ENCODE assay signal across 9 cellular contexts in the genomic region with DNA sequence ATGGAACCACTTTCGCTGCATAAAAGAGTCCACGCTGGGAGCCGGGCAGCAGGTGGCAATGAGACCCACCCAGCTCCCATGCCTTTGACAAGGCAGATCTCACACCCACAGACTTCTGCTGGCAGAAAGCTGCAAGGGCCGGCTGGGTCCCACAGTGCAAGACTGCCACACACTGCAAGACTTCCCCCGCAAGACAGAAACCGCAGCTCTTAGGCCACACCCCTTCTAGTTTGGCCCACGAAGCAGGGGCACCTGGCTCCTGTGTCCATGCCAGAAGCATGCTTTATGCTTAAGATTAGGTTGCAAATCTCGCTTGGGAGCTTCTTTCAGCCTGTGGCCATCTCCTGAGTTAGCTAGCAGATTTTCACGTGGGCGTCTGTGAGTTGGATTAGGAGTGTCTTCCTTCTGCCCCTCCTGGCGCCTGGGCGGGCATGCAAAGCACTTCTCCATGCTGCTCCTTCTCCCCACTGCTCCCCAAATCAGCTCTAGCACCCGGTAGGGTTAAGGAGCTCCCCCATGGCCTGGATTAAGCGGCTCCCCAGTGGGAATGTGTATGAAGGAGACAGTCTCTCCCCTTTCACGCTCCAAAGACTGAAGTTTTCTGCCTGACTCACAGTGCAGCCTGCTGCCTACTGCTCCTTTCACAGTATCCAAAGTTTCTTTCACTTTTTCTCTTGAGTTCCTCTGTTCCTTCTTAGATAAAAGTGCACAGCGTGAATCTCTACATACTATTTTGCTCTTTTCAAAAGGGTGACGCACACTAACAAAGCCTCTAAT. TPM values are rescaled to one million over a fixed set of nuclear protein-coding genes. Genes with fewer than 3 reads are reported as not detected.
DNase-seq lines count a peak whose midpoint lies in the region; ATAC-seq and TF ChIP-seq lines count a peak whose summit lies in the region.
"Had no signal": no experiment of that assay in that cellular context is flagged by ENCODE, and none has a peak within 500 bp of the region (broad histone marks: within the 10 kb centered on the region; RNA-seq: fewer than 3 reads in every experiment).

No MANE protein-coding gene starts in this region.

- H3K27me3 Mint-ChIP-seq in activated naive CD4-positive, alpha-beta T cell treated with anti-CD3 and anti-CD28 coated beads, Interleukin-2, amount 10 ng/mL, durations not matched to agents 7 days and 5 days: no peaks in the 10 kb centered on the region
- H3K27me3 Mint-ChIP-seq in CD4-positive, alpha-beta memory T cell: peaks cover 0 to 2% of the 10 kb centered on the region in 2 donors

- intact Hi-C loops in Right ventricle myocardium superior (cut with DNase I): no loop called here
- intact Hi-C loops in sigmoid colon (cut with DNase I): no loop called here
- intact Hi-C loops in CD4-positive, alpha-beta memory T cell (cut with micrococcal nuclease): no loop called here

- POLR2A ChIA-PET in CD4-positive, alpha-beta memory T cell (lab: Charles Lee; ENCODE audit: partially characterized antibody): no interaction called here

- peaks cover 9% of the 10 kb centered on the region for H3K9me3 Mint-ChIP-seq in activated naive CD4-positive, alpha-beta T cell treated with anti-CD3 and anti-CD28 coated beads, Interleukin-2, amount 10 ng/mL, durations not matched to agents 7 days and 5 days
- H3K9me3 Mint-ChIP-seq in CD4-positive, alpha-beta memory T cell: peaks cover 0 to 20% (median 8%) of the 10 kb centered on the region in 8 donors

- WGBS in sigmoid colon, 2 donors: 59 to 64% methylated on average over 17 of the region's 17 CpGs

- TF ChIP-seq CTCF in RWPE2 (IDR thresholded peaks at IDR 0.05; ENCODE audit: poor library complexity, severe bottlenecking) (no peak), sigmoid colon (IDR thresholded peaks at IDR 0.05) (no peak)

- peaks cover 8% of the 10 kb centered on the region for H3K9me3 ChIP-seq in RWPE2 (ENCODE audit: severe bottlenecking)
- no peaks in the 10 kb centered on the region for H3K9me3 ChIP-seq in sigmoid colon
- no peaks in the 10 kb centered on the region for H3K9me3 ChIP-seq in CD4-positive, alpha-beta memory T cell (ENCODE audit: control insufficient read depth in 1 of 2, low read length in 2 of 2)

- H3K27me3 ChIP-seq in RWPE2 (ENCODE audit: insufficient read depth, poor library complexity, severe bottlenecking) (no peaks in the 10 kb centered on the region), sigmoid colon (no peaks in the 10 kb centered on the region)
- H3K27me3 ChIP-seq in CD4-positive, alpha-beta memory T cell (ENCODE audit: insufficient read depth, low read length): no peaks in the 10 kb centered on the region

- no peaks in the 10 kb centered on the region for H3K36me3 ChIP-seq in RWPE2 (ENCODE audit: low read depth)
- H3K36me3 ChIP-seq in sigmoid colon: no peaks in the 10 kb centered on the region
- no peaks in the 10 kb centered on the region for H3K36me3 ChIP-seq in CD4-positive, alpha-beta memory T cell (ENCODE audit: insufficient read depth, low read length)

- H3K27ac ChIP-seq in RWPE2 (ENCODE audit: poor library complexity, severe bottlenecking) (peak overlapping the region; percentile 66), sigmoid colon (peak overlapping the region; percentile 12 to 49 (median 40))
- no peak overlapping the region for H3K27ac ChIP-seq in CD4-positive, alpha-beta memory T cell (ENCODE audit: low read depth, low read length)

- no peaks in the 10 kb centered on the region for H3K4me1 Mint-ChIP-seq in activated naive CD4-positive, alpha-beta T cell treated with anti-CD3 and anti-CD28 coated beads, Interleukin-2, amount 10 ng/mL, durations not matched to agents 7 days and 5 days
- H3K4me1 Mint-ChIP-seq in CD4-positive, alpha-beta memory T cell: no peaks in the 10 kb centered on the region

- ATAC-seq in GM18505 (IDR thresholded peaks at IDR 0.05; ENCODE audit: unreplicated experiment): peak; percentile 79
- peak; percentile 73 for ATAC-seq in RWPE2 (ENCODE audit: low read depth)
- peak; percentile 60 for ATAC-seq in Right ventricle myocardium superior (ENCODE audit: poor library complexity)
- ATAC-seq in GM18861 (IDR thresholded peaks at IDR 0.05; ENCODE audit: unreplicated experiment): no peak

- H3K4me3 Mint-ChIP-seq in activated naive CD4-positive, alpha-beta T cell treated with anti-CD3 and anti-CD28 coated beads, Interleukin-2, amount 10 ng/mL, durations not matched to agents 7 days and 5 days: no peak overlapping the region
- H3K4me3 Mint-ChIP-seq in CD4-positive, alpha-beta memory T cell: peak overlapping the region in 2 of 8 donors; percentile 51 to 54

- no peaks in the 10 kb centered on the region for H3K36me3 Mint-ChIP-seq in activated naive CD4-positive, alpha-beta T cell treated with anti-CD3 and anti-CD28 coated beads, Interleukin-2, amount 10 ng/mL, durations not matched to agents 7 days and 5 days
- no peaks in the 10 kb centered on the region for H3K36me3 Mint-ChIP-seq in CD4-positive, alpha-beta memory T cell

- TF ChIP-seq EP300 in sigmoid colon (IDR thresholded peaks at IDR 0.05): no peak

- H3K4me1 ChIP-seq in RWPE2 (ENCODE audit: insufficient read depth, poor library complexity, severe bottlenecking) (peaks cover 15% of the 10 kb centered on the region), sigmoid colon (peaks cover 0 to 11% (median 2%) of the 10 kb centered on the region in 4 donors)
- no peaks in the 10 kb centered on the region for H3K4me1 ChIP-seq in CD4-positive, alpha-beta memory T cell (ENCODE audit: insufficient read depth, low read length)

- peak overlapping the region; percentile 2 for H3K4me3 ChIP-seq in RWPE2 (ENCODE audit: severe bottlenecking)
- peak overlapping the region in 3 of 4 donors; percentile 26 to 37 (median 31) for H3K4me3 ChIP-seq in sigmoid colon
- H3K4me3 ChIP-seq in CD4-positive, alpha-beta memory T cell (ENCODE audit: low read length in 2 of 2): no peak overlapping the region

- H3K27ac Mint-ChIP-seq in activated naive CD4-positive, alpha-beta T cell treated with anti-CD3 and anti-CD28 coated beads, Interleukin-2, amount 10 ng/mL, durations not matched to agents 7 days and 5 days: no peak overlapping the region
- H3K27ac Mint-ChIP-seq in CD4-positive, alpha-beta memory T cell: peak overlapping the region in 1 of 7 donors; percentile 13

- no peak for TF ChIP-seq POLR2A in GM18505 (IDR thresholded peaks at IDR 0.05; ENCODE audit: borderline replicate concordance, extremely low read depth, insufficient read depth, insufficient read length)
- no peak for TF ChIP-seq POLR2A in sigmoid colon (IDR thresholded peaks at IDR 0.05)

- CTCF ChIA-PET in activated naive CD4-positive, alpha-beta T cell treated with anti-CD3 and anti-CD28 coated beads, Interleukin-2, amount 10 ng/mL, durations not matched to agents 7 days and 5 days (lab: Charles Lee): no interaction called here
- CTCF ChIA-PET in CD4-positive, alpha-beta memory T cell (lab: Charles Lee; ENCODE audit: partially characterized antibody): no interaction called here

- DNase-seq in RWPE2 (ENCODE audit: low spot score) (no peak), Right ventricle myocardium superior (no peak), sigmoid colon (no peak), SW480 (ENCODE audit: low spot score) (no peak)
- no peak for DNase-seq in activated naive CD4-positive, alpha-beta T cell treated with anti-CD3 and anti-CD28 coated beads, Interleukin-2, amount 10 ng/mL, durations not matched to agents 7 days and 5 days
- no peak for DNase-seq in CD4-positive, alpha-beta memory T cell

RNA-seq across cellular contexts. Expression of a gene that starts 17.7 kb away (rescaled TPM):
- total RNA-seq in Right ventricle myocardium superior (3.3 TPM), sigmoid colon (10 to 100 TPM; 14.4 to 27.5 (median 23.6) TPM)
- 1 to 10 TPM in 2 of 3 donors, under 1 TPM in 1; 0.23 to 2.7 (median 1.2) TPM for polyA plus RNA-seq in sigmoid colon
- not detected for total RNA-seq in CD4-positive, alpha-beta memory T cell
- not detected for polyA plus RNA-seq in CD4-positive, alpha-beta memory T cell
- polyA plus RNA-seq: immature natural killer cell had no signal

Comparison
In these comparisons a context has a peak if more than half of its experiments do, and no peak if none do; other contexts are left out.
1. H3K4me3 ChIP-seq: peak in RWPE2 (single experiment) and sigmoid colon (3 of 4); none in CD4-positive, alpha-beta memory T cell (0 of 2).